Comparison of ENCODE assay signal across 8 cellular contexts in the genomic region with DNA sequence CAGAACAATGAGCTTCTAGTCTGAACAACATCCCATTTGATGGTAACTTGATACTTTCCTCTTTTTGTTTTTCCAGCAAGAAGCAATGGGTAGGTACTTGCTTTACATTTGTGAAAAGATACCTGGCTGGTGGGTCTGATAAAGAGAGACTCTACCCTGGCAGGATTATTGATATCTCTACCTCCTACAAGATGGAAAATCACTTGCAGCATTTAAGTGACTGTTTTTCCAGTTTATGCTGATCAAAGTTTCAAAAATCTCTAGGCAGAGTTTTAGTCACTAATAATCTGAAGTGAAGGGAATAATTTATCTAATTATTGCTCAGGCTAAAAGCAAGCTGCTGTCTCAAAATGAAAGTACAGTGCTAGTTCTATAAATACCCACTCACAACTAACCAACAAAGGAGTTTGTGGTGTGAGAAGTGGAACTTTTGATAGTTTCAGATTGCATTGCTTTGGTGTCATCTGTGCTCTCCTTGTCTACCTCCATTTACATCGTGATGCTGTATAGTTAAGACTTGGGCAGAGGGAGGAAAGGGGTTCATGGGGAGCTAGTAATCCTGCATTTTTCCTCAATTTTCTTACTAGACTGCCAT.
DNase-seq lines count a peak whose midpoint lies in the region; ATAC-seq and TF ChIP-seq lines count a peak whose summit lies in the region.

No MANE protein-coding gene starts in this region.

- H4K20me1 ChIP-seq in H9 (ENCODE audit: control insufficient read depth, insufficient read depth, insufficient read length) (no peaks in the 10 kb centered on the region), GM23338 (replicated peaks; ENCODE audit: insufficient read depth) (no peaks in the 10 kb centered on the region)

- no peak overlapping the region for H3T11ph ChIP-seq in H9 (ENCODE audit: low read length)

- no peak overlapping the region for H2BK12ac ChIP-seq in H9 (ENCODE audit: insufficient read length, low read depth, low read length)

- H3K4me2 ChIP-seq in H9 (ENCODE audit: insufficient read depth, insufficient read length, low read length) (no peak overlapping the region), GM23338 (no peak overlapping the region)

- H3K27me3 Mint-ChIP-seq in activated naive CD8-positive, alpha-beta T cell, result no peaks in the 10 kb centered on the region
- H3K27me3 Mint-ChIP-seq in H9 (ENCODE audit: low read depth) (peaks cover 29% of the 10 kb centered on the region), GM23338 (ENCODE audit: insufficient read depth, low read depth, poor library complexity) (no peaks in the 10 kb centered on the region)

- TF ChIP-seq POLR2A in vagina (IDR thresholded peaks at IDR 0.05), result no peak

- H3K18ac ChIP-seq in H9 (ENCODE audit: insufficient read length, low read depth, low read length), result no peak overlapping the region

- H2BK20ac ChIP-seq in H9 (ENCODE audit: low read depth, low read length, poor library complexity, severe bottlenecking), result no peak overlapping the region

- H3K27ac ChIP-seq in right cardiac atrium (ENCODE audit: low read length) (no peak overlapping the region), vagina (peak overlapping the region; percentile 15), H9 (ENCODE audit: insufficient read length, low read depth, low read length) (no peak overlapping the region), GM23338 (ENCODE audit: low read depth) (no peak overlapping the region)

- no peaks in the 10 kb centered on the region for H3K79me2 ChIP-seq in H9 (ENCODE audit: insufficient read depth, low read length)
- H3K79me2 ChIP-seq in GM23338 (replicated peaks; ENCODE audit: insufficient read depth), result no peaks in the 10 kb centered on the region

- no peaks in the 10 kb centered on the region for H3K9me3 Mint-ChIP-seq in activated naive CD8-positive, alpha-beta T cell (ENCODE audit: low read depth)
- H3K9me3 Mint-ChIP-seq in H9 (no peaks in the 10 kb centered on the region; a peak in 1 of 5 replicates), GM23338 (no peaks in the 10 kb centered on the region)

- peak overlapping the region; percentile 25 for H3K27ac Mint-ChIP-seq in activated naive CD8-positive, alpha-beta T cell
- H3K27ac Mint-ChIP-seq in H9 (no peak overlapping the region), GM23338 (no peak overlapping the region)

- H3K27me3 ChIP-seq in right cardiac atrium (ENCODE audit: control insufficient read depth, insufficient read depth) (no peaks in the 10 kb centered on the region), vagina (no peaks in the 10 kb centered on the region), H9 (ENCODE audit: insufficient read depth, low read length) (no peaks in the 10 kb centered on the region), GM23338 (ENCODE audit: insufficient read depth) (no peaks in the 10 kb centered on the region)

- DNase-seq in Right ventricle myocardium superior (no peak), right cardiac atrium (no peak), vagina (ENCODE audit: extremely low spot score in 2 of 2) (no peak), H9 (no peak), NCI-H446 treated with DMSO at 0.1 percent for 48 hours (lab: John Stamatoyannopoulos, UW) (no peak), GM23338 (ENCODE audit: low spot score) (no peak)

- WGBS in right cardiac atrium, result 43% methylated on average over 1 of the region's 1 CpG
- WGBS in H9 (ENCODE audit: extremely low coverage, insufficient read length, low lambda C conversion rate), result no CpG with 5 or more reads among the region's 1 CpG

- H3K4me3 Mint-ChIP-seq in activated naive CD8-positive, alpha-beta T cell, result peak overlapping the region; percentile 42
- H3K4me3 Mint-ChIP-seq in H9, result no peak overlapping the region
- no peak overlapping the region for H3K4me3 Mint-ChIP-seq in GM23338

- H2AFZ ChIP-seq in H9 (ENCODE audit: low read length), result no peak overlapping the region
- no peak overlapping the region for H2AFZ ChIP-seq in GM23338

- H3K4me1 ChIP-seq in right cardiac atrium (ENCODE audit: control insufficient read depth, insufficient read depth, low read length) (peaks cover 2% of the 10 kb centered on the region), vagina (no peaks in the 10 kb centered on the region), H9 (ENCODE audit: insufficient read depth, low read length) (no peaks in the 10 kb centered on the region), GM23338 (ENCODE audit: insufficient read depth) (no peaks in the 10 kb centered on the region)

- H3K14ac ChIP-seq in H9 (ENCODE audit: insufficient read depth, low read length), result no peak overlapping the region

- H4K91ac ChIP-seq in H9 (ENCODE audit: insufficient read length, low read depth, low read length), result no peak overlapping the region

- no peak overlapping the region for H3K4ac ChIP-seq in H9 (ENCODE audit: low read depth, low read length)

- H3K56ac ChIP-seq in H9 (ENCODE audit: insufficient read length, low read depth, low read length), result no peak overlapping the region

- no peaks in the 10 kb centered on the region for H3K36me3 Mint-ChIP-seq in activated naive CD8-positive, alpha-beta T cell
- no peaks in the 10 kb centered on the region for H3K36me3 Mint-ChIP-seq in H9 (ENCODE audit: insufficient read depth in 1 of 3, low read depth in 3 of 3)
- H3K36me3 Mint-ChIP-seq in GM23338 (ENCODE audit: low read depth), result no peaks in the 10 kb centered on the region

- no peak overlapping the region for H3K23ac ChIP-seq in H9 (ENCODE audit: insufficient read length, low read depth, low read length)

- H2BK15ac ChIP-seq in H9 (ENCODE audit: low read depth, low read length), result no peak overlapping the region

- ATAC-seq in Right ventricle myocardium superior (ENCODE audit: poor library complexity) (peak; percentile 16), right cardiac atrium (no peak), HG02973 (IDR thresholded peaks at IDR 0.05; ENCODE audit: unreplicated experiment) (peak; percentile 93), GM23338 (no peak)

- H3K4me3 ChIP-seq in right cardiac atrium (ENCODE audit: low read length) (no peak overlapping the region), vagina (no peak overlapping the region), GM23338 (no peak overlapping the region)

- no peak overlapping the region for H2AK5ac ChIP-seq in H9 (ENCODE audit: insufficient read length, low read length)

- intact Hi-C loops in Right ventricle myocardium superior (cut with DNase I), result loop anchor here (5.0 kb wide), 1 partner anchor 245 kb away; no protein-coding TSS in a partner anchor
- intact Hi-C loops in right cardiac atrium (cut with DNase I), result loop anchor here (5.0 to 10.0 kb wide), 4 partner anchors 45 to 248 kb away; no protein-coding TSS in a partner anchor
- intact Hi-C loops in vagina (cut with DNase I), result loop anchor here (5.0 kb wide), 1 partner anchor 245 kb away; no protein-coding TSS in a partner anchor

- H3K9me3 ChIP-seq in right cardiac atrium (ENCODE audit: control insufficient read depth, low read length) (no peaks in the 10 kb centered on the region), vagina (no peaks in the 10 kb centered on the region), H9 (ENCODE audit: control insufficient read depth, low read depth, low read length) (no peaks in the 10 kb centered on the region)

- H4K5ac ChIP-seq in H9 (ENCODE audit: insufficient read length, low read depth, low read length), result no peak overlapping the region

- no peak overlapping the region for H2BK120ac ChIP-seq in H9 (ENCODE audit: low read depth, low read length, poor library complexity, severe bottlenecking)

- no peaks in the 10 kb centered on the region for H3F3A ChIP-seq in GM23338 (replicated peaks; ENCODE audit: low read depth)

- H3K36me3 ChIP-seq in vagina (no peaks in the 10 kb centered on the region), GM23338 (ENCODE audit: insufficient read depth) (no peaks in the 10 kb centered on the region)

- no peaks in the 10 kb centered on the region for H3K79me1 ChIP-seq in H9 (ENCODE audit: insufficient read depth, low read depth, low read length, poor library complexity, severe bottlenecking)

- no peak overlapping the region for H3K9ac ChIP-seq in H9 (ENCODE audit: extremely low read depth, insufficient read length, low read length)

- H2BK5ac ChIP-seq in H9 (ENCODE audit: insufficient read length, low read length), result no peak overlapping the region

- H3K9me2 ChIP-seq in GM23338 (ENCODE audit: insufficient read depth), result no peaks in the 10 kb centered on the region

- no peaks in the 10 kb centered on the region for H3K23me2 ChIP-seq in H9 (ENCODE audit: insufficient read length, low read depth, low read length, poor library complexity, severe bottlenecking)

- peaks cover 32% of the 10 kb centered on the region for H3K4me1 Mint-ChIP-seq in activated naive CD8-positive, alpha-beta T cell (ENCODE audit: low read depth)
- H3K4me1 Mint-ChIP-seq in H9 (peaks cover 2 to 4% of the 10 kb centered on the region in 2 experiments; a peak in 3 of 4 replicates), GM23338 (peaks cover 3% of the 10 kb centered on the region; the same call in 2 of the 3 replicates)

- TF ChIP-seq CTCF in vagina (IDR thresholded peaks at IDR 0.05) (no peak), H9 (conservative IDR thresholded peaks at IDR 0.05) (no peak), GM23338 (conservative IDR thresholded peaks at IDR 0.05; ENCODE audit: low read depth in 2 of 2) (no peak)

- H4K8ac ChIP-seq in H9 (replicated peaks; ENCODE audit: insufficient read length, low read depth, low read length), result no peak overlapping the region

TF ChIP-seq in GM23338, 12 proteins besides CTCF, POLR2A, EP300 and RAD21 (continues in another document):
- TF ChIP-seq JUNB (IDR thresholded peaks at IDR 0.05; ENCODE audit: unreplicated experiment), result no peak
- TF ChIP-seq POLR2AphosphoS5 (IDR thresholded peaks at IDR 0.05; ENCODE audit: low read depth), result no peak
- TF ChIP-seq ZNF114 (CRISPR knock-in tag; IDR thresholded peaks at IDR 0.05), result no peak

Comparison
In these comparisons a context has a peak if more than half of its experiments do, and no peak if none do; other contexts are left out.
1. ATAC-seq: peak in Right ventricle myocardium superior (single experiment) and HG02973 (single experiment); none in right cardiac atrium (0 of 2) and GM23338 (single experiment).